In the genomic region with DNA sequence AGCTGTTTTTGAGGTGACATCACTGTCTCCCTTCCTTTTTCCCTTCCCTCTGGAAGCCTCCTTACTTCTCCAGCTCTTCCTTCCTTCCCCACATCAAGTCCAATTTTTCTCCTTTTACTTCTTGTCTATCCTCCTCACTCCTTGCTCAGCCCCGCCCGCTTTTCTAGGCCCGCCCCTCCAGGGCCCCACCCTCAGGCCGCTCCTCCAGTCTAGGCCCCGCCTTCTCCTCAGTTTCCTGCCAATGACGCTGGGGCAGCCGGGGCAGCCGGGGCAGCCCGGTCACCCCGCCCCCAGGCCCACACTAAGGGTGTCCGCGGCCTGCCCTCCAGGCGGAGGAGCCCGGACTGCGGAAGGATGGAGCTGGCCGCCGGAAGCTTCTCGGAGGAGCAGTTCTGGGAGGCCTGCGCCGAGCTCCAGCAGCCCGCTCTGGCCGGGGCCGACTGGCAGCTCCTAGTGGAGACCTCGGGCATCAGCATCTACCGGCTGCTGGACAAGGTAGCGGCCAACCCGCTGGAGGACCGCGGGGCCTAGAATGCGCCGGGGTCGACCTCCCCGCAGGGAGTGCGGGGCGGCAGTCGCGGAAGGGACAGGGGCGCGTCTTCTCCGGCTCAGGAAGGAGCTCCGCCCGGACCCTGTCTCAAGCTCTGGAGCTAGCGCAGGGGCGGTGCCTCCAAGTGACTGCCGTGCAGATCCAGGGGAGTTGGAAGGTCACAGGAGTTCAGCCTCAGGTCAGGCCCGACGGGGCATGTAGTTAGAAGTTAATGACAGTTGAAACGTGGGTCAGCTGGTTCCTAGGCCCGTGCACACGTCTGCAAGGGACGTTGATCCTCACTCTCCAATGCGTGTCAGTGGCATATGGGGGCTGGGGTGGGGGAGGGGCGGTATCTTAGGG, we compare ENCODE assay signal across 8 cellular contexts. TPM values are rescaled to one million over a fixed set of nuclear protein-coding genes. Genes with fewer than 3 reads are reported as not detected.
A peak's percentile ranks its signal among the peaks of the same experiment; 100 is the strongest.
DNase-seq lines count a peak whose midpoint lies in the region; TF ChIP-seq lines count a peak whose summit lies in the region.

Gene PCTP, plus strand, starts transcription at position 302 of the 892 bp plus-strand sequence. Its CDS starts 53 bp downstream, at position 355.

- under 1% methylated on average over 52 of the region's 53 CpGs for WGBS in prostate gland
- WGBS in urinary bladder: 1% methylated on average over 53 of the region's 53 CpGs

- H3K4me1 ChIP-seq in left ventricle myocardium inferior (peaks cover 38% of the 10 kb centered on the region), prostate gland (replicated peaks) (peaks cover 7% of the 10 kb centered on the region), urinary bladder (ENCODE audit: insufficient read depth) (no peaks in the 10 kb centered on the region)

- TF ChIP-seq CTCF in left ventricle myocardium inferior (IDR thresholded peaks at IDR 0.05; ENCODE audit: borderline replicate concordance) (peak; percentile 59), prostate gland (IDR thresholded peaks at IDR 0.05) (peak in 3 of 4 experiments; percentile 16 to 46 (median 39))

- TF ChIP-seq POLR2A in prostate gland (IDR thresholded peaks at IDR 0.05): peak; percentile 69

- H3K36me3 ChIP-seq in MG63: peaks cover 6% of the 10 kb centered on the region
- H3K36me3 ChIP-seq in left ventricle myocardium inferior: peaks cover 12% of the 10 kb centered on the region
- no peaks in the 10 kb centered on the region for H3K36me3 ChIP-seq in prostate gland
- no peaks in the 10 kb centered on the region for H3K36me3 ChIP-seq in urinary bladder (ENCODE audit: insufficient read depth)

- H3K27ac ChIP-seq in left ventricle myocardium inferior (replicated peaks) (peak within 1 kb of the TSS; percentile 95), prostate gland (peak within 1 kb of the TSS; percentile 61 to 74), urinary bladder (ENCODE audit: low read depth) (peak within 1 kb of the TSS; percentile 84)

- intact Hi-C loops in left ventricle myocardium inferior (cut with micrococcal nuclease) (no loop called here), prostate gland (cut with DNase I) (no loop called here)

- no peaks in the 10 kb centered on the region for H3K9me3 ChIP-seq in MG63
- H3K9me3 ChIP-seq in left ventricle myocardium inferior (replicated peaks): no peaks in the 10 kb centered on the region
- no peaks in the 10 kb centered on the region for H3K9me3 ChIP-seq in prostate gland

- peaks cover 12% of the 10 kb centered on the region; the same call in 1 of the 2 replicates for H3K27me3 ChIP-seq in MG63
- no peaks in the 10 kb centered on the region for H3K27me3 ChIP-seq in left ventricle myocardium inferior (ENCODE audit: low read depth)
- no peaks in the 10 kb centered on the region for H3K27me3 ChIP-seq in prostate gland (replicated peaks; ENCODE audit: insufficient read depth)

- peak; percentile 64 for DNase-seq in GM04503 (ENCODE audit: low read depth)
- DNase-seq in HCEC 1CT: peak; percentile 95
- peak; percentile 98 for DNase-seq in MG63
- DNase-seq in T-helper 1 cell: peak; percentile 44 to 88 (median 63)
- DNase-seq in amniotic stem cell (lab: John Stamatoyannopoulos, UW): peak; percentile 67
- peak; percentile 96 for DNase-seq in left ventricle myocardium inferior
- peak; percentile 76 for DNase-seq in prostate gland (ENCODE audit: low spot score)

- H3K4me3 ChIP-seq in MG63: peak within 1 kb of the TSS; percentile 96
- peak within 1 kb of the TSS; percentile 81 for H3K4me3 ChIP-seq in left ventricle myocardium inferior
- peak within 1 kb of the TSS; percentile 54 to 58 for H3K4me3 ChIP-seq in prostate gland
- peak within 1 kb of the TSS; percentile 79 for H3K4me3 ChIP-seq in urinary bladder (ENCODE audit: low read depth, low read length)

RNA-seq across cellular contexts. Expression of gene PCTP, which starts in this region (rescaled TPM):
- 11.3 and 21.4 TPM in 2 replicates for total RNA-seq in MG63 (2014; rRNA removed; shearing (Covaris generic); ENCODE audit: low replicate concordance)
- total RNA-seq in left ventricle myocardium inferior (19.6 TPM), prostate gland (10 to 100 TPM; 14.7 to 21.9 TPM), urinary bladder (16.7 TPM)
- 20.0 TPM for polyA plus RNA-seq in urinary bladder

Comparison
In these comparisons a context has a peak if more than half of its experiments do, and no peak if none do; other contexts are left out.
1. Peak in every context shown above with its lines: DNase-seq, H3K4me3 ChIP-seq and H3K27ac ChIP-seq.